Comparison of ENCODE assay signal across 8 cellular contexts in genomic region chr16:85935957-85936760, GRCh38. TPM values are rescaled to one million over a fixed set of nuclear protein-coding genes. Genes with fewer than 3 reads are reported as not detected.
DNase-seq lines count a peak whose midpoint lies in the region; ATAC-seq lines count a peak whose summit lies in the region.

No MANE protein-coding gene starts in this region.

- H3K27ac ChIP-seq in SJCRH30: no peak overlapping the region

- H3K36me3 ChIP-seq in SJCRH30: no peaks in the 10 kb centered on the region

- peak; percentile 69 for DNase-seq in activated gamma-delta T cell treated with Interleukin-2 at 50 U/mL for 16 hours
- no peak for DNase-seq in activated gamma-delta T cell (lab: John Stamatoyannopoulos, UW)
- DNase-seq in activated CD4-positive, alpha-beta T cell treated with anti-CD3 and anti-CD28 coated beads, Interleukin-2, amount 50 U/mL, for 4 hours: peak; percentile 67 to 73
- no peak for DNase-seq in SJCRH30
- DNase-seq in NCI-H1048 (lab: John Stamatoyannopoulos, UW): no peak
- no peak for DNase-seq in NCI-H2196 treated with DMSO at 0.1 percent for 48 hours (lab: John Stamatoyannopoulos, UW; ENCODE audit: unreplicated experiment)

- H3K4me1 ChIP-seq in mononuclear cell (ENCODE audit: insufficient read depth, low read length): peaks cover 66% of the 10 kb centered on the region
- no peaks in the 10 kb centered on the region for H3K4me1 ChIP-seq in SJCRH30

- no peaks in the 10 kb centered on the region for H3K27me3 ChIP-seq in mononuclear cell (ENCODE audit: insufficient read depth, low read length)
- H3K27me3 ChIP-seq in SJCRH30: no peaks in the 10 kb centered on the region

- H3K9me3 ChIP-seq in mononuclear cell (ENCODE audit: low read depth, low read length) (no peaks in the 10 kb centered on the region), SJCRH30 (replicated peaks) (no peaks in the 10 kb centered on the region)

- H3K4me3 ChIP-seq in mononuclear cell (ENCODE audit: low read length) (peak overlapping the region; percentile 12), SJCRH30 (no peak overlapping the region)

- peak; percentile 61 for ATAC-seq in HG03520 (IDR thresholded peaks at IDR 0.05; ENCODE audit: unreplicated experiment)

RNA-seq across cellular contexts. Expression of gene IRF8, which starts 37.2 kb away (rescaled TPM):
- 94.9 TPM for total RNA-seq in mononuclear cell
- total RNA-seq in SJCRH30 (2014; rRNA removed; shearing (Covaris generic)): not detected in 2 replicates

Comparison
In these comparisons a context has a peak if more than half of its experiments do, and no peak if none do; other contexts are left out.
1. DNase-seq: peak in activated gamma-delta T cell treated with Interleukin-2 at 50 U/mL for 16 hours (single experiment) and activated CD4-positive, alpha-beta T cell treated with anti-CD3 and anti-CD28 coated beads, Interleukin-2, amount 50 U/mL, for 4 hours (2 of 2); none in activated gamma-delta T cell (single experiment), SJCRH30 (0 of 2), NCI-H1048 (single experiment) and NCI-H2196 treated with DMSO at 0.1 percent for 48 hours (single experiment).
2. RNA of gene IRF8, which starts 37.2 kb away (total RNA-seq): 94.9 TPM in mononuclear cell (single experiment); not detected in SJCRH30; every median in the first group is over 10 times any median in the second.